1 cellular context compared by ENCODE assay signal in the genomic region with DNA sequence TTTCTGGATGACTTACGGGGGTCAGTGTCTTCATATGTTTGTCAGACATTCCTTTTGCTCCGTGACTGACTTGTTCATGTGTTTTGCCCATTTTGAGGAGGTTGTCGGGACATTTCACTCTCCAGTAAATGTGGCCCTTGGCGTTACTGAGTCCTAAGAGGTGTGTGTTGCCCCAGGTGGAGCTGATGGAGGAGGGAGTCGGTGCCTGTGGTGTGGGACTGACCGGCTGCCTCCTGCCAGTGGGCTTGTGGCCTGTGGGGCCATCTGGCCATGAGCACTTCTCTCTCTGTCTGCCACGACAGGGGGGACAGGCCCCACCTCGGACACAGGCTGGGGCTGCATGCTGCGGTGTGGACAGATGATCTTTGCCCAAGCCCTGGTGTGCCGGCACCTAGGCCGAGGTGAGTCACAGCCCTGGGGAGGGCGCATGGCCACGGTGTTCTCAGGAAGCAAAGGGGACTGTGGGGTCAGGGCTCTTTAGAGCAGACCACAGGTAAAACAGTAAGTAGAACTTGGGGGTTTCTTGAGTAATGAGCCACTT.
TF ChIP-seq lines count a peak whose summit lies in the region.

No MANE protein-coding gene starts in this region.

TF ChIP-seq in HepG2, 621 proteins besides CTCF, POLR2A, EP300 and RAD21 (continued from another document and continues in another):
- TF ChIP-seq, protein P1, sequence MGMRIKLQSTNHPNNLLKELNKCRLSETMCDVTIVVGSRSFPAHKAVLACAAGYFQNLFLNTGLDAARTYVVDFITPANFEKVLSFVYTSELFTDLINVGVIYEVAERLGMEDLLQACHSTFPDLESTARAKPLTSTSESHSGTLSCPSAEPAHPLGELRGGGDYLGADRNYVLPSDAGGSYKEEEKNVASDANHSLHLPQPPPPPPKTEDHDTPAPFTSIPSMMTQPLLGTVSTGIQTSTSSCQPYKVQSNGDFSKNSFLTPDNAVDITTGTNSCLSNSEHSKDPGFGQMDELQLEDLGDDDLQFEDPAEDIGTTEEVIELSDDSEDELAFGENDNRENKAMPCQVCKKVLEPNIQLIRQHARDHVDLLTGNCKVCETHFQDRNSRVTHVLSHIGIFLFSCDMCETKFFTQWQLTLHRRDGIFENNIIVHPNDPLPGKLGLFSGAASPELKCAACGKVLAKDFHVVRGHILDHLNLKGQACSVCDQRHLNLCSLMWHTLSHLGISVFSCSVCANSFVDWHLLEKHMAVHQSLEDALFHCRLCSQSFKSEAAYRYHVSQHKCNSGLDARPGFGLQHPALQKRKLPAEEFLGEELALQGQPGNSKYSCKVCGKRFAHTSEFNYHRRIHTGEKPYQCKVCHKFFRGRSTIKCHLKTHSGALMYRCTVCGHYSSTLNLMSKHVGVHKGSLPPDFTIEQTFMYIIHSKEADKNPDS (CRISPR knock-in tag; IDR thresholded peaks at IDR 0.05), result no peak
- no peak for TF ChIP-seq SALL2 (CRISPR knock-in tag; IDR thresholded peaks at IDR 0.05)
- TF ChIP-seq ZNF737 (CRISPR knock-in tag; IDR thresholded peaks at IDR 0.05; ENCODE audit: borderline replicate concordance), result no peak
- TF ChIP-seq, protein P2, sequence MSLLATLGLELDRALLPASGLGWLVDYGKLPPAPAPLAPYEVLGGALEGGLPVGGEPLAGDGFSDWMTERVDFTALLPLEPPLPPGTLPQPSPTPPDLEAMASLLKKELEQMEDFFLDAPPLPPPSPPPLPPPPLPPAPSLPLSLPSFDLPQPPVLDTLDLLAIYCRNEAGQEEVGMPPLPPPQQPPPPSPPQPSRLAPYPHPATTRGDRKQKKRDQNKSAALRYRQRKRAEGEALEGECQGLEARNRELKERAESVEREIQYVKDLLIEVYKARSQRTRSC (CRISPR knock-in tag; IDR thresholded peaks at IDR 0.05; ENCODE audit: low read depth), result no peak
- TF ChIP-seq, protein P3, sequence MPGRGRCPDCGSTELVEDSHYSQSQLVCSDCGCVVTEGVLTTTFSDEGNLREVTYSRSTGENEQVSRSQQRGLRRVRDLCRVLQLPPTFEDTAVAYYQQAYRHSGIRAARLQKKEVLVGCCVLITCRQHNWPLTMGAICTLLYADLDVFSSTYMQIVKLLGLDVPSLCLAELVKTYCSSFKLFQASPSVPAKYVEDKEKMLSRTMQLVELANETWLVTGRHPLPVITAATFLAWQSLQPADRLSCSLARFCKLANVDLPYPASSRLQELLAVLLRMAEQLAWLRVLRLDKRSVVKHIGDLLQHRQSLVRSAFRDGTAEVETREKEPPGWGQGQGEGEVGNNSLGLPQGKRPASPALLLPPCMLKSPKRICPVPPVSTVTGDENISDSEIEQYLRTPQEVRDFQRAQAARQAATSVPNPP (CRISPR knock-in tag; IDR thresholded peaks at IDR 0.05), result no peak
- TF ChIP-seq ZNF496 (CRISPR knock-in tag; IDR thresholded peaks at IDR 0.05; ENCODE audit: insufficient replicate concordance), result no peak
- TF ChIP-seq, protein P4, sequence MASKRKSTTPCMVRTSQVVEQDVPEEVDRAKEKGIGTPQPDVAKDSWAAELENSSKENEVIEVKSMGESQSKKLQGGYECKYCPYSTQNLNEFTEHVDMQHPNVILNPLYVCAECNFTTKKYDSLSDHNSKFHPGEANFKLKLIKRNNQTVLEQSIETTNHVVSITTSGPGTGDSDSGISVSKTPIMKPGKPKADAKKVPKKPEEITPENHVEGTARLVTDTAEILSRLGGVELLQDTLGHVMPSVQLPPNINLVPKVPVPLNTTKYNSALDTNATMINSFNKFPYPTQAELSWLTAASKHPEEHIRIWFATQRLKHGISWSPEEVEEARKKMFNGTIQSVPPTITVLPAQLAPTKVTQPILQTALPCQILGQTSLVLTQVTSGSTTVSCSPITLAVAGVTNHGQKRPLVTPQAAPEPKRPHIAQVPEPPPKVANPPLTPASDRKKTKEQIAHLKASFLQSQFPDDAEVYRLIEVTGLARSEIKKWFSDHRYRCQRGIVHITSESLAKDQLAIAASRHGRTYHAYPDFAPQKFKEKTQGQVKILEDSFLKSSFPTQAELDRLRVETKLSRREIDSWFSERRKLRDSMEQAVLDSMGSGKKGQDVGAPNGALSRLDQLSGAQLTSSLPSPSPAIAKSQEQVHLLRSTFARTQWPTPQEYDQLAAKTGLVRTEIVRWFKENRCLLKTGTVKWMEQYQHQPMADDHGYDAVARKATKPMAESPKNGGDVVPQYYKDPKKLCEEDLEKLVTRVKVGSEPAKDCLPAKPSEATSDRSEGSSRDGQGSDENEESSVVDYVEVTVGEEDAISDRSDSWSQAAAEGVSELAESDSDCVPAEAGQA (IDR thresholded peaks at IDR 0.05; ENCODE audit: low read depth), result peak; percentile 44; the same call in 1 of the 2 replicates
- TF ChIP-seq, protein P4 (CRISPR knock-in tag; IDR thresholded peaks at IDR 0.05; ENCODE audit: borderline replicate concordance), result no peak
- 0 out of 2 replicates have a peak, but pooled peaks have one; percentile 37 for TF ChIP-seq KDM6A (CRISPR knock-in tag; IDR thresholded peaks at IDR 0.05; ENCODE audit: low read depth)
- no peak for TF ChIP-seq ISL2 (CRISPR knock-in tag; IDR thresholded peaks at IDR 0.05)
- no peak for TF ChIP-seq EED (CRISPR knock-in tag; IDR thresholded peaks at IDR 0.05)
- peak; percentile 94 for TF ChIP-seq SALL1 (CRISPR knock-in tag; IDR thresholded peaks at IDR 0.05)
- no peak for TF ChIP-seq ZNF749 (CRISPR knock-in tag; IDR thresholded peaks at IDR 0.05; ENCODE audit: borderline replicate concordance)
- peak; percentile 99 for TF ChIP-seq FOSL2 (CRISPR knock-in tag; IDR thresholded peaks at IDR 0.05)
- no peak for TF ChIP-seq ZNF24 (IDR thresholded peaks at IDR 0.05)
- TF ChIP-seq SMAD1 (CRISPR knock-in tag; IDR thresholded peaks at IDR 0.05; ENCODE audit: borderline replicate concordance, low read depth), result no peak
- peak; percentile 81; the same call in 1 of the 2 replicates for TF ChIP-seq DMAP1 (CRISPR knock-in tag; IDR thresholded peaks at IDR 0.05)
- TF ChIP-seq, protein P5, sequence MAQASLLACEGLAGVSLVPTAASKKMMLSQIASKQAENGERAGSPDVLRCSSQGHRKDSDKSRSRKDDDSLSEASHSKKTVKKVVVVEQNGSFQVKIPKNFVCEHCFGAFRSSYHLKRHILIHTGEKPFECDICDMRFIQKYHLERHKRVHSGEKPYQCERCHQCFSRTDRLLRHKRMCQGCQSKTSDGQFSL (CRISPR knock-in tag; IDR thresholded peaks at IDR 0.05), result no peak
- TF ChIP-seq GZF1 (CRISPR knock-in tag; IDR thresholded peaks at IDR 0.05), result no peak; the same call in 1 of the 2 replicates
- TF ChIP-seq ZNF441 (CRISPR knock-in tag; IDR thresholded peaks at IDR 0.05; ENCODE audit: borderline replicate concordance), result no peak; the same call in 1 of the 2 replicates
- TF ChIP-seq ZNF713 (CRISPR knock-in tag; IDR thresholded peaks at IDR 0.05), result 0 out of 2 replicates have a peak, but pooled peaks have one; percentile 43
- TF ChIP-seq, protein P6, sequence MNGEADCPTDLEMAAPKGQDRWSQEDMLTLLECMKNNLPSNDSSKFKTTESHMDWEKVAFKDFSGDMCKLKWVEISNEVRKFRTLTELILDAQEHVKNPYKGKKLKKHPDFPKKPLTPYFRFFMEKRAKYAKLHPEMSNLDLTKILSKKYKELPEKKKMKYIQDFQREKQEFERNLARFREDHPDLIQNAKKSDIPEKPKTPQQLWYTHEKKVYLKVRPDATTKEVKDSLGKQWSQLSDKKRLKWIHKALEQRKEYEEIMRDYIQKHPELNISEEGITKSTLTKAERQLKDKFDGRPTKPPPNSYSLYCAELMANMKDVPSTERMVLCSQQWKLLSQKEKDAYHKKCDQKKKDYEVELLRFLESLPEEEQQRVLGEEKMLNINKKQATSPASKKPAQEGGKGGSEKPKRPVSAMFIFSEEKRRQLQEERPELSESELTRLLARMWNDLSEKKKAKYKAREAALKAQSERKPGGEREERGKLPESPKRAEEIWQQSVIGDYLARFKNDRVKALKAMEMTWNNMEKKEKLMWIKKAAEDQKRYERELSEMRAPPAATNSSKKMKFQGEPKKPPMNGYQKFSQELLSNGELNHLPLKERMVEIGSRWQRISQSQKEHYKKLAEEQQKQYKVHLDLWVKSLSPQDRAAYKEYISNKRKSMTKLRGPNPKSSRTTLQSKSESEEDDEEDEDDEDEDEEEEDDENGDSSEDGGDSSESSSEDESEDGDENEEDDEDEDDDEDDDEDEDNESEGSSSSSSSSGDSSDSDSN (CRISPR knock-in tag; IDR thresholded peaks at IDR 0.05), result peak; percentile 87
- no peak for TF ChIP-seq RELA (CRISPR knock-in tag; IDR thresholded peaks at IDR 0.05)
- no peak for TF ChIP-seq JDP2 (CRISPR knock-in tag; IDR thresholded peaks at IDR 0.05; ENCODE audit: borderline replicate concordance)
- peak; percentile 93 for TF ChIP-seq RXRA (CRISPR knock-in tag; IDR thresholded peaks at IDR 0.05)
- TF ChIP-seq GPN1 (CRISPR knock-in tag; IDR thresholded peaks at IDR 0.05; ENCODE audit: borderline replicate concordance), result no peak
- 0 out of 2 replicates have a peak, but pooled peaks have one; percentile 41 for TF ChIP-seq ZNF138 (CRISPR knock-in tag; IDR thresholded peaks at IDR 0.05; ENCODE audit: low read depth)
- TF ChIP-seq ESRRA (CRISPR knock-in tag; IDR thresholded peaks at IDR 0.05; ENCODE audit: low read depth), result 0 out of 2 replicates have a peak, but pooled peaks have one; percentile 80
- TF ChIP-seq EZH2 (conservative IDR thresholded peaks at IDR 0.05; ENCODE audit: low read depth, low read length), result no peak
- no peak for TF ChIP-seq SNRNP70 (IDR thresholded peaks at IDR 0.05; ENCODE audit: low read depth, low read length)
- TF ChIP-seq, protein P7, sequence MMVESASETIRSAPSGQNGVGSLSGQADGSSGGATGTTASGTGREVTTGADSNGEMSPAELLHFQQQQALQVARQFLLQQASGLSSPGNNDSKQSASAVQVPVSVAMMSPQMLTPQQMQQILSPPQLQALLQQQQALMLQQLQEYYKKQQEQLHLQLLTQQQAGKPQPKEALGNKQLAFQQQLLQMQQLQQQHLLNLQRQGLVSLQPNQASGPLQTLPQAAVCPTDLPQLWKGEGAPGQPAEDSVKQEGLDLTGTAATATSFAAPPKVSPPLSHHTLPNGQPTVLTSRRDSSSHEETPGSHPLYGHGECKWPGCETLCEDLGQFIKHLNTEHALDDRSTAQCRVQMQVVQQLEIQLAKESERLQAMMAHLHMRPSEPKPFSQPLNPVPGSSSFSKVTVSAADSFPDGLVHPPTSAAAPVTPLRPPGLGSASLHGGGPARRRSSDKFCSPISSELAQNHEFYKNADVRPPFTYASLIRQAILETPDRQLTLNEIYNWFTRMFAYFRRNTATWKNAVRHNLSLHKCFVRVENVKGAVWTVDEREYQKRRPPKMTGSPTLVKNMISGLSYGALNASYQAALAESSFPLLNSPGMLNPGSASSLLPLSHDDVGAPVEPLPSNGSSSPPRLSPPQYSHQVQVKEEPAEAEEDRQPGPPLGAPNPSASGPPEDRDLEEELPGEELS (CRISPR knock-in tag; IDR thresholded peaks at IDR 0.05), result peak; percentile 43; the same call in 1 of the 2 replicates
- TF ChIP-seq FOXA1 (IDR thresholded peaks at IDR 0.05), result no peak
- peak; percentile 49; the same call in 1 of the 2 replicates for TF ChIP-seq FOXA1 (CRISPR knock-in tag; IDR thresholded peaks at IDR 0.05)
- TF ChIP-seq NFYC (CRISPR knock-in tag; IDR thresholded peaks at IDR 0.05), result no peak
- TF ChIP-seq KDM5A (IDR thresholded peaks at IDR 0.05; ENCODE audit: borderline replicate concordance, low read length), result no peak
- TF ChIP-seq, protein P8, sequence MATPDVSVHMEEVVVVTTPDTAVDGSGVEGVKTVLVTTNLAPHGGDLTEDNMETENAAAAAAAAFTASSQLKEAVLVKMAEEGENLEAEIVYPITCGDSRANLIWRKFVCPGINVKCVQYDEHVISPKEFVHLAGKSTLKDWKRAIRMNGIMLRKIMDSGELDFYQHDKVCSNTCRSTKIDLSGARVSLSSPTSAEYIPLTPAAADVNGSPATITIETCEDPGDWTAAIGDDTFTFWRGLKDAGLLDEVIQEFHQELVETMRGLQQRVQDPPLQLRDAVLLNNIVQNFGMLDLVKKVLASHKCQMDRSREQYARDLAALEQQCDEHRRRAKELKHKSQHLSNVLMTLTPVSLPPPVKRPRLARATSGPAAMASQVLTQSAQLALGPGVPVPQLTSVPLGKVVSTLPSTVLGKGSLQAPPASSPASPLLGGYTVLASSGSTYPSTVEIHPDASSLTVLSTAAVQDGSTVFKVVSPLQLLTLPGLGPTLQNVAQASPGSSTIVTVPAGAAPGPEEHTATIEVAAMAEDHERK (CRISPR knock-in tag; IDR thresholded peaks at IDR 0.05; ENCODE audit: low read depth), result no peak
- TF ChIP-seq ERF (CRISPR knock-in tag; IDR thresholded peaks at IDR 0.05), result peak; percentile 90
- TF ChIP-seq SMARCC2 (IDR thresholded peaks at IDR 0.05), result no peak
- TF ChIP-seq, protein P9, sequence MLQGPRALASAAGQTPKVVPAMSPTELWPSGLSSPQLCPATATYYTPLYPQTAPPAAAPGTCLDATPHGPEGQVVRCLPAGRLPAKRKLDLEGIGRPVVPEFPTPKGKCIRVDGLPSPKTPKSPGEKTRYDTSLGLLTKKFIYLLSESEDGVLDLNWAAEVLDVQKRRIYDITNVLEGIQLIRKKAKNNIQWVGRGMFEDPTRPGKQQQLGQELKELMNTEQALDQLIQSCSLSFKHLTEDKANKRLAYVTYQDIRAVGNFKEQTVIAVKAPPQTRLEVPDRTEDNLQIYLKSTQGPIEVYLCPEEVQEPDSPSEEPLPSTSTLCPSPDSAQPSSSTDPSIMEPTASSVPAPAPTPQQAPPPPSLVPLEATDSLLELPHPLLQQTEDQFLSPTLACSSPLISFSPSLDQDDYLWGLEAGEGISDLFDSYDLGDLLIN (CRISPR knock-in tag; IDR thresholded peaks at IDR 0.05; ENCODE audit: borderline replicate concordance), result no peak
- TF ChIP-seq ZBTB20 (CRISPR knock-in tag; IDR thresholded peaks at IDR 0.05; ENCODE audit: borderline replicate concordance, low read depth), result peak; percentile 42; the same call in 1 of the 2 replicates
- no peak for TF ChIP-seq TP53 (CRISPR knock-in tag; conservative IDR thresholded peaks at IDR 0.05)
- TF ChIP-seq RBM22 (optimal IDR thresholded peaks at IDR 0.05; ENCODE audit: low read length), result peak; percentile 53
- TF ChIP-seq CENPT (CRISPR knock-in tag; IDR thresholded peaks at IDR 0.05; ENCODE audit: low read depth), result no peak
- TF ChIP-seq, protein P10, sequence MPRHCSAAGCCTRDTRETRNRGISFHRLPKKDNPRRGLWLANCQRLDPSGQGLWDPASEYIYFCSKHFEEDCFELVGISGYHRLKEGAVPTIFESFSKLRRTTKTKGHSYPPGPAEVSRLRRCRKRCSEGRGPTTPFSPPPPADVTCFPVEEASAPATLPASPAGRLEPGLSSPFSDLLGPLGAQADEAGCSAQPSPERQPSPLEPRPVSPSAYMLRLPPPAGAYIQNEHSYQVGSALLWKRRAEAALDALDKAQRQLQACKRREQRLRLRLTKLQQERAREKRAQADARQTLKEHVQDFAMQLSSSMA (CRISPR knock-in tag; IDR thresholded peaks at IDR 0.05), result no peak
- TF ChIP-seq SSRP1 (CRISPR knock-in tag; IDR thresholded peaks at IDR 0.05), result no peak
